Comparison of ENCODE assay signal across 8 cellular contexts in genomic region chr11:9613118-9613829, GRCh38. TPM values are rescaled to one million over a fixed set of nuclear protein-coding genes. Genes with fewer than 3 reads are reported as not detected.
DNase-seq lines count a peak whose midpoint lies in the region.

No MANE protein-coding gene starts in this region.

- H3K36me3 ChIP-seq in neuronal stem cell (replicated peaks in 1 of 2; ENCODE audit: control insufficient read depth in 2 of 2, insufficient read depth in 2 of 2, low read length in 2 of 2) (no peaks in the 10 kb centered on the region), subcutaneous abdominal adipose tissue (ENCODE audit: control insufficient read depth in 5 of 5, insufficient read depth in 5 of 5, low read length in 5 of 5) (no peaks in the 10 kb centered on the region)

- peak overlapping the region; percentile 62 for H2AFZ ChIP-seq in neuronal stem cell (ENCODE audit: low read length)

- peaks cover 0 to 9% of the 10 kb centered on the region in 2 donors for H3K4me1 ChIP-seq in neuronal stem cell (ENCODE audit: control insufficient read depth in 2 of 2, insufficient read depth in 1 of 2, low read depth in 1 of 2, low read length in 2 of 2)
- H3K4me1 ChIP-seq in subcutaneous abdominal adipose tissue (ENCODE audit: control insufficient read depth in 5 of 5, insufficient read depth in 5 of 5, low read length in 5 of 5): peaks cover 2 to 27% (median 25%) of the 10 kb centered on the region in 5 donors

- H3K4me3 ChIP-seq in neuronal stem cell (ENCODE audit: low read length in 2 of 2): peak overlapping the region in 1 of 2 donors; percentile 55
- peak overlapping the region; percentile 69 to 80 (median 74) for H3K4me3 ChIP-seq in subcutaneous abdominal adipose tissue (ENCODE audit: low read depth in 1 of 5, low read length in 5 of 5)

- H3K79me1 ChIP-seq in neuronal stem cell (ENCODE audit: low read depth, low read length): no peaks in the 10 kb centered on the region

- H3K4me2 ChIP-seq in neuronal stem cell (ENCODE audit: insufficient read depth, low read length, poor library complexity, severe bottlenecking): peak overlapping the region; percentile 78

- peak overlapping the region; percentile 36 for H2AK5ac ChIP-seq in neuronal stem cell (ENCODE audit: low read depth, low read length)

- H2BK15ac ChIP-seq in neuronal stem cell (ENCODE audit: low read length): peak overlapping the region; percentile 41

- H3K27me3 ChIP-seq in neuronal stem cell (ENCODE audit: control insufficient read depth in 3 of 3, insufficient read depth in 3 of 3, low read depth in 1 of 3, low read length in 3 of 3) (no peaks in the 10 kb centered on the region), subcutaneous abdominal adipose tissue (ENCODE audit: control insufficient read depth in 5 of 5, insufficient read depth in 4 of 5, low read length in 5 of 5) (no peaks in the 10 kb centered on the region)

- H3K14ac ChIP-seq in neuronal stem cell (ENCODE audit: low read length): no peak overlapping the region

- no peak overlapping the region for H4K91ac ChIP-seq in neuronal stem cell (ENCODE audit: low read depth, low read length, poor library complexity)

- H3K9ac ChIP-seq in neuronal stem cell (ENCODE audit: low read depth, low read length, poor library complexity): peak overlapping the region; percentile 37
- peak overlapping the region; percentile 82 to 99 (median 94) for H3K9ac ChIP-seq in subcutaneous abdominal adipose tissue (ENCODE audit: low read length in 5 of 5)

- peak overlapping the region; percentile 92 for H3K18ac ChIP-seq in neuronal stem cell (ENCODE audit: low read length)

- H3K27ac ChIP-seq in neuronal stem cell (replicated peaks; ENCODE audit: low read length) (peak overlapping the region; percentile 67), subcutaneous abdominal adipose tissue (ENCODE audit: low read depth, low read length) (peak overlapping the region; percentile 100)

- H2BK120ac ChIP-seq in neuronal stem cell (ENCODE audit: low read depth, low read length): peak overlapping the region; percentile 94

- H4K8ac ChIP-seq in neuronal stem cell (ENCODE audit: low read depth, low read length): no peak overlapping the region

- no CpG with 5 or more reads among the region's 35 CpGs for WGBS in neuronal stem cell (ENCODE audit: extremely low coverage in 2 of 2, insufficient read length in 2 of 2, insufficient replicate concordance in 1 of 2), 2 donors

- no peak overlapping the region for H3K23ac ChIP-seq in neuronal stem cell (ENCODE audit: low read depth, low read length, poor library complexity)

- no peak overlapping the region for H2BK5ac ChIP-seq in neuronal stem cell (ENCODE audit: low read length)

- no peak overlapping the region for H3K4ac ChIP-seq in neuronal stem cell (ENCODE audit: low read length)

- H3K9me3 ChIP-seq in neuronal stem cell (replicated peaks in 1 of 2; ENCODE audit: control insufficient read depth in 2 of 2, insufficient read depth in 1 of 2, low read depth in 1 of 2, low read length in 2 of 2) (peaks cover 2 to 4% of the 10 kb centered on the region in 2 donors), subcutaneous abdominal adipose tissue (ENCODE audit: control insufficient read depth in 5 of 5, low read length in 5 of 5) (no peaks in the 10 kb centered on the region)

- DNase-seq in ELR (ENCODE audit: low read depth): peak; percentile 97
- DNase-seq in H4 (ENCODE audit: low spot score): peak; percentile 97
- DNase-seq in M059J (ENCODE audit: low read depth): peak; percentile 97
- peak; percentile 68 for DNase-seq in SHP77 treated with DMSO at 0.1 percent for 48 hours (lab: John Stamatoyannopoulos, UW)
- peak; percentile 44 to 76 (median 65) for DNase-seq in activated naive CD4-positive, alpha-beta T cell (lab: John Stamatoyannopoulos, UW)
- DNase-seq in foreskin melanocyte: peak; percentile 96
- peak; percentile 88 for DNase-seq in neuronal stem cell (ENCODE audit: low spot score)

- peak overlapping the region; percentile 8 for H2BK12ac ChIP-seq in neuronal stem cell (ENCODE audit: low read length)

RNA-seq across cellular contexts. Expression of gene WEE1, which starts 39.8 kb away (rescaled TPM):
- 46.7 and 53.8 TPM in 2 replicates for total RNA-seq in H4 (2014; rRNA removed; shearing (Covaris generic))
- 72.7 and 74.8 TPM in 2 replicates for total RNA-seq in M059J (2014; rRNA removed; shearing (Covaris generic))
- polyA plus RNA-seq in neuronal stem cell (2013, experiment 1 of 2): 47.6 TPM
- 47.9 TPM for polyA plus RNA-seq in neuronal stem cell (2013, experiment 2 of 2)

RNA-seq across cellular contexts. Expression of gene SWAP70, which starts 50.6 kb away (rescaled TPM):
- 12.4 and 14.3 TPM in 2 replicates for total RNA-seq in H4 (2014; rRNA removed; shearing (Covaris generic))
- 22.4 and 31.9 TPM in 2 replicates for total RNA-seq in M059J (2014; rRNA removed; shearing (Covaris generic))
- polyA plus RNA-seq in neuronal stem cell (2013, experiment 1 of 2): 20.5 TPM
- 21.1 TPM for polyA plus RNA-seq in neuronal stem cell (2013, experiment 2 of 2)
